In the genomic region with DNA sequence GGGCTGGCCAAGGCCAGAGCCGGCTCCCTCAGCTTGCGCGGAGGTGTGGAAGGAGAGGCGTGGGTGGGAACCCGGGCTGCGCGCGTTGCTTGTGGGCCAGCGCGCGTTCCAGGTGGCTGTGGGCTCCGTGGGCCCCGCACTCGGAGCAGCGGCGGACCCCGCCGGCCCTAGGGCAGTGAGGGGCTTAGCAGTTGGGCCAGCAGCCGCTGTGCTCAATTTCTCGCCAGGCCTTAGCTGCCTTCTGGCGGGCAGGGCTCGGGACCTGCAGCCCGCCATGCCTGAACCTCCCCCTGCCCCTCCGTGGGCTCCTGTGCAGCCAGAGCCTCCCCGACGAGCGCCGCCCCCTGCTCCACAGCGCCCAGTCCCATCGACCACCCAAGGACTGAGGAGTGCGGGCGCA, we compare ENCODE assay signal across 3 cellular contexts.
TF ChIP-seq lines count a peak whose summit lies in the region.

No MANE protein-coding gene starts in this region.

TF ChIP-seq in SK-N-SH, 30 proteins besides CTCF, POLR2A, EP300 and RAD21:
- no peak for TF ChIP-seq RCOR1 (IDR thresholded peaks at IDR 0.05; ENCODE audit: low read length)
- no peak for TF ChIP-seq CHD2 (IDR thresholded peaks at IDR 0.05; ENCODE audit: low read length, partially characterized antibody)
- TF ChIP-seq MXI1 (IDR thresholded peaks at IDR 0.05; ENCODE audit: low read depth, low read length) = no peak
- TF ChIP-seq NFIC (IDR thresholded peaks at IDR 0.05; ENCODE audit: borderline replicate concordance) = no peak
- TF ChIP-seq, protein P1, sequence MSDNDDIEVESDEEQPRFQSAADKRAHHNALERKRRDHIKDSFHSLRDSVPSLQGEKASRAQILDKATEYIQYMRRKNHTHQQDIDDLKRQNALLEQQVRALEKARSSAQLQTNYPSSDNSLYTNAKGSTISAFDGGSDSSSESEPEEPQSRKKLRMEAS (IDR thresholded peaks at IDR 0.05; ENCODE audit: low read depth) = no peak
- TF ChIP-seq, protein P2, sequence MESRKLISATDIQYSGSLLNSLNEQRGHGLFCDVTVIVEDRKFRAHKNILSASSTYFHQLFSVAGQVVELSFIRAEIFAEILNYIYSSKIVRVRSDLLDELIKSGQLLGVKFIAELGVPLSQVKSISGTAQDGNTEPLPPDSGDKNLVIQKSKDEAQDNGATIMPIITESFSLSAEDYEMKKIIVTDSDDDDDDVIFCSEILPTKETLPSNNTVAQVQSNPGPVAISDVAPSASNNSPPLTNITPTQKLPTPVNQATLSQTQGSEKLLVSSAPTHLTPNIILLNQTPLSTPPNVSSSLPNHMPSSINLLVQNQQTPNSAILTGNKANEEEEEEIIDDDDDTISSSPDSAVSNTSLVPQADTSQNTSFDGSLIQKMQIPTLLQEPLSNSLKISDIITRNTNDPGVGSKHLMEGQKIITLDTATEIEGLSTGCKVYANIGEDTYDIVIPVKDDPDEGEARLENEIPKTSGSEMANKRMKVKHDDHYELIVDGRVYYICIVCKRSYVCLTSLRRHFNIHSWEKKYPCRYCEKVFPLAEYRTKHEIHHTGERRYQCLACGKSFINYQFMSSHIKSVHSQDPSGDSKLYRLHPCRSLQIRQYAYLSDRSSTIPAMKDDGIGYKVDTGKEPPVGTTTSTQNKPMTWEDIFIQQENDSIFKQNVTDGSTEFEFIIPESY (IDR thresholded peaks at IDR 0.05; ENCODE audit: borderline replicate concordance, low read depth) = no peak
- TF ChIP-seq YY1 (IDR thresholded peaks at IDR 0.05; ENCODE audit: low read depth) = no peak
- no peak for TF ChIP-seq JUND (IDR thresholded peaks at IDR 0.05)
- TF ChIP-seq POLR2AphosphoS5 (IDR thresholded peaks at IDR 0.05; ENCODE audit: low read depth, low read length) = no peak
- TF ChIP-seq, protein P3, sequence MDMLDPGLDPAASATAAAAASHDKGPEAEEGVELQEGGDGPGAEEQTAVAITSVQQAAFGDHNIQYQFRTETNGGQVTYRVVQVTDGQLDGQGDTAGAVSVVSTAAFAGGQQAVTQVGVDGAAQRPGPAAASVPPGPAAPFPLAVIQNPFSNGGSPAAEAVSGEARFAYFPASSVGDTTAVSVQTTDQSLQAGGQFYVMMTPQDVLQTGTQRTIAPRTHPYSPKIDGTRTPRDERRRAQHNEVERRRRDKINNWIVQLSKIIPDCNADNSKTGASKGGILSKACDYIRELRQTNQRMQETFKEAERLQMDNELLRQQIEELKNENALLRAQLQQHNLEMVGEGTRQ (IDR thresholded peaks at IDR 0.05; ENCODE audit: borderline replicate concordance, low read depth, low read length) = no peak
- TF ChIP-seq SMC3 (IDR thresholded peaks at IDR 0.05; ENCODE audit: low read depth, low read length) = no peak
- TF ChIP-seq FOXM1 (IDR thresholded peaks at IDR 0.05; ENCODE audit: low read depth) = no peak
- no peak for TF ChIP-seq GABPA (IDR thresholded peaks at IDR 0.05; ENCODE audit: low read depth)
- TF ChIP-seq RXRA (IDR thresholded peaks at IDR 0.05; ENCODE audit: borderline replicate concordance, low read depth) = no peak

TF ChIP-seq in SK-N-SH treated with all-trans-retinoic acid at 6 μM for 48 hours, 23 proteins besides CTCF, POLR2A, EP300 and RAD21:
- no peak for TF ChIP-seq ARNTL (CRISPR knock-in tag; IDR thresholded peaks at IDR 0.05; ENCODE audit: borderline replicate concordance, low read depth)
- no peak for TF ChIP-seq BACH2 (CRISPR knock-in tag; IDR thresholded peaks at IDR 0.05; ENCODE audit: borderline replicate concordance)
- TF ChIP-seq CSDC2 (CRISPR knock-in tag; IDR thresholded peaks at IDR 0.05) = no peak
- TF ChIP-seq GLIS3 (CRISPR knock-in tag; IDR thresholded peaks at IDR 0.05) = no peak
- no peak for TF ChIP-seq OSR1 (CRISPR knock-in tag; IDR thresholded peaks at IDR 0.05)
- TF ChIP-seq, protein P4, sequence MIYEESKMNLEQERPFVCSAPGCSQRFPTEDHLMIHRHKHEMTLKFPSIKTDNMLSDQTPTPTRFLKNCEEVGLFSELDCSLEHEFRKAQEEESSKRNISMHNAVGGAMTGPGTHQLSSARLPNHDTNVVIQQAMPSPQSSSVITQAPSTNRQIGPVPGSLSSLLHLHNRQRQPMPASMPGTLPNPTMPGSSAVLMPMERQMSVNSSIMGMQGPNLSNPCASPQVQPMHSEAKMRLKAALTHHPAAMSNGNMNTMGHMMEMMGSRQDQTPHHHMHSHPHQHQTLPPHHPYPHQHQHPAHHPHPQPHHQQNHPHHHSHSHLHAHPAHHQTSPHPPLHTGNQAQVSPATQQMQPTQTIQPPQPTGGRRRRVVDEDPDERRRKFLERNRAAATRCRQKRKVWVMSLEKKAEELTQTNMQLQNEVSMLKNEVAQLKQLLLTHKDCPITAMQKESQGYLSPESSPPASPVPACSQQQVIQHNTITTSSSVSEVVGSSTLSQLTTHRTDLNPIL (CRISPR knock-in tag; IDR thresholded peaks at IDR 0.05; ENCODE audit: low read depth) = no peak
- TF ChIP-seq, protein P5, sequence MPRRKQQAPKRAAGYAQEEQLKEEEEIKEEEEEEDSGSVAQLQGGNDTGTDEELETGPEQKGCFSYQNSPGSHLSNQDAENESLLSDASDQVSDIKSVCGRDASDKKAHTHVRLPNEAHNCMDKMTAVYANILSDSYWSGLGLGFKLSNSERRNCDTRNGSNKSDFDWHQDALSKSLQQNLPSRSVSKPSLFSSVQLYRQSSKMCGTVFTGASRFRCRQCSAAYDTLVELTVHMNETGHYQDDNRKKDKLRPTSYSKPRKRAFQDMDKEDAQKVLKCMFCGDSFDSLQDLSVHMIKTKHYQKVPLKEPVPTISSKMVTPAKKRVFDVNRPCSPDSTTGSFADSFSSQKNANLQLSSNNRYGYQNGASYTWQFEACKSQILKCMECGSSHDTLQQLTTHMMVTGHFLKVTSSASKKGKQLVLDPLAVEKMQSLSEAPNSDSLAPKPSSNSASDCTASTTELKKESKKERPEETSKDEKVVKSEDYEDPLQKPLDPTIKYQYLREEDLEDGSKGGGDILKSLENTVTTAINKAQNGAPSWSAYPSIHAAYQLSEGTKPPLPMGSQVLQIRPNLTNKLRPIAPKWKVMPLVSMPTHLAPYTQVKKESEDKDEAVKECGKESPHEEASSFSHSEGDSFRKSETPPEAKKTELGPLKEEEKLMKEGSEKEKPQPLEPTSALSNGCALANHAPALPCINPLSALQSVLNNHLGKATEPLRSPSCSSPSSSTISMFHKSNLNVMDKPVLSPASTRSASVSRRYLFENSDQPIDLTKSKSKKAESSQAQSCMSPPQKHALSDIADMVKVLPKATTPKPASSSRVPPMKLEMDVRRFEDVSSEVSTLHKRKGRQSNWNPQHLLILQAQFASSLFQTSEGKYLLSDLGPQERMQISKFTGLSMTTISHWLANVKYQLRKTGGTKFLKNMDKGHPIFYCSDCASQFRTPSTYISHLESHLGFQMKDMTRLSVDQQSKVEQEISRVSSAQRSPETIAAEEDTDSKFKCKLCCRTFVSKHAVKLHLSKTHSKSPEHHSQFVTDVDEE (CRISPR knock-in tag; IDR thresholded peaks at IDR 0.05) = no peak
- TF ChIP-seq ISL1 (CRISPR knock-in tag; IDR thresholded peaks at IDR 0.05) = no peak

TF ChIP-seq in H1, 55 proteins besides CTCF, POLR2A, EP300 and RAD21:
- TF ChIP-seq CREB1 (IDR thresholded peaks at IDR 0.05) = no peak
- no peak for TF ChIP-seq ASH2L (IDR thresholded peaks at IDR 0.05; ENCODE audit: low read length)
- TF ChIP-seq NANOG (IDR thresholded peaks at IDR 0.05; ENCODE audit: insufficient read depth, low read depth, low read length, poor library complexity, severe bottlenecking) = no peak
